In genomic region chr2:119641562-119642258, GRCh38 we compare ENCODE assay signal across 9 cellular contexts. TPM values are rescaled to one million over a fixed set of nuclear protein-coding genes. Genes with fewer than 3 reads are reported as not detected.
DNase-seq lines count a peak whose midpoint lies in the region; ATAC-seq and TF ChIP-seq lines count a peak whose summit lies in the region.
"Had no signal": no experiment of that assay in that cellular context is flagged by ENCODE, and none has a peak within 500 bp of the region (broad histone marks: within the 10 kb centered on the region; RNA-seq: fewer than 3 reads in every experiment).

No MANE protein-coding gene starts in this region.

- TF ChIP-seq CTCF in dorsolateral prefrontal cortex (IDR thresholded peaks at IDR 0.05 in 54 of 56, conservative IDR thresholded peaks at IDR 0.05 in 2 of 56; ENCODE audit: low read depth in 1 of 56, partially characterized antibody in 56 of 56): peak; percentile 60 to 99 (median 96)
- peak; percentile 85 for TF ChIP-seq CTCF in lung (IDR thresholded peaks at IDR 0.05; ENCODE audit: control extremely low read depth, extremely low read depth)

- no peak overlapping the region for H3K4me3 Mint-ChIP-seq in CD4-positive, CD25-positive, alpha-beta regulatory T cell
- no peak overlapping the region for H3K4me3 Mint-ChIP-seq in activated CD4-positive, alpha-beta memory T cell treated with anti-CD3 and anti-CD28 coated beads, Interleukin-2, amount 10 ng/mL, durations not matched to agents 7 days and 5 days

- peaks cover 0 to 2% (median under 1%) of the 10 kb centered on the region in 4 donors for H3K4me1 Mint-ChIP-seq in CD4-positive, CD25-positive, alpha-beta regulatory T cell
- H3K4me1 Mint-ChIP-seq in activated CD4-positive, alpha-beta memory T cell treated with anti-CD3 and anti-CD28 coated beads, Interleukin-2, amount 10 ng/mL, durations not matched to agents 7 days and 5 days: peaks cover 1% of the 10 kb centered on the region

- DNase-seq in CD4-positive, CD25-positive, alpha-beta regulatory T cell: peak; percentile 48 to 75 (median 64)
- DNase-seq in NCI-H748 (lab: John Stamatoyannopoulos, UW; ENCODE audit: unreplicated experiment) (peak; percentile 60), dorsolateral prefrontal cortex (peak; percentile 60 to 87 (median 82)), lung (ENCODE audit: low spot score) (peak; percentile 71)
- peak; percentile 75 for DNase-seq in activated CD4-positive, alpha-beta memory T cell treated with anti-CD3 and anti-CD28 coated beads, Interleukin-2, amount 10 ng/mL, durations not matched to agents 7 days and 5 days
- DNase-seq in stimulated activated CD8-positive, alpha-beta memory T cell treated with anti-CD3 and anti-CD28 coated beads, Interleukin-12 subunit alpha, Interleukin-12 subunit beta, amount 100 ng/mL, for 4 hours (ENCODE audit: low read depth): peak; percentile 51

- no peak overlapping the region for H3K27ac ChIP-seq in CD4-positive, CD25-positive, alpha-beta regulatory T cell (ENCODE audit: insufficient read depth, low read length, poor library complexity, severe bottlenecking)
- peak overlapping the region in 43 of 59 donors; percentile 1 to 80 (median 52) for H3K27ac ChIP-seq in dorsolateral prefrontal cortex
- H3K27ac ChIP-seq in lung (ENCODE audit: low read depth in 1 of 2, low read length in 1 of 2): no peak overlapping the region
- H3K27ac ChIP-seq: SK-N-MC had no signal

- ATAC-seq in CD4-positive, CD25-positive, alpha-beta regulatory T cell (ENCODE audit: low read depth in 2 of 2): peak; percentile 80 to 82
- ATAC-seq in GM19351 (IDR thresholded peaks at IDR 0.05; ENCODE audit: unreplicated experiment) (peak; percentile 99), HG03442 (IDR thresholded peaks at IDR 0.05; ENCODE audit: unreplicated experiment) (peak; percentile 94), lung (ENCODE audit: insufficient read depth, low FRiP score) (peak; percentile 89)

- POLR2A ChIA-PET in activated CD4-positive, alpha-beta memory T cell treated with anti-CD3 and anti-CD28 coated beads, Interleukin-2, amount 10 ng/mL, durations not matched to agents 7 days and 5 days (lab: Charles Lee): no interaction called here

- H3K27me3 Mint-ChIP-seq in CD4-positive, CD25-positive, alpha-beta regulatory T cell: peaks cover 19% of the 10 kb centered on the region
- peaks cover 8% of the 10 kb centered on the region for H3K27me3 Mint-ChIP-seq in activated CD4-positive, alpha-beta memory T cell treated with anti-CD3 and anti-CD28 coated beads, Interleukin-2, amount 10 ng/mL, durations not matched to agents 7 days and 5 days

- H3K4me3 ChIP-seq in CD4-positive, CD25-positive, alpha-beta regulatory T cell (ENCODE audit: low read depth, low read length): no peak overlapping the region
- peak overlapping the region in 41 of 59 donors; percentile 6 to 42 (median 33) for H3K4me3 ChIP-seq in dorsolateral prefrontal cortex
- H3K4me3 ChIP-seq in lung: no peak overlapping the region
- H3K4me3 ChIP-seq: SK-N-MC had no signal

- H3K9me3 ChIP-seq in CD4-positive, CD25-positive, alpha-beta regulatory T cell (ENCODE audit: control insufficient read depth in 2 of 2, low read length in 2 of 2): no peaks in the 10 kb centered on the region
- H3K9me3 ChIP-seq in lung (ENCODE audit: control insufficient read depth in 2 of 2, insufficient read depth in 1 of 2, low read length in 1 of 2): no peaks in the 10 kb centered on the region

- WGBS in lung, 2 donors: 12 to 14% methylated on average over 17 of the region's 17 CpGs

- H3K27ac Mint-ChIP-seq in CD4-positive, CD25-positive, alpha-beta regulatory T cell: no peak overlapping the region
- H3K27ac Mint-ChIP-seq in activated CD4-positive, alpha-beta memory T cell treated with anti-CD3 and anti-CD28 coated beads, Interleukin-2, amount 10 ng/mL, durations not matched to agents 7 days and 5 days: no peak overlapping the region

- no peaks in the 10 kb centered on the region for H3K36me3 ChIP-seq in CD4-positive, CD25-positive, alpha-beta regulatory T cell (ENCODE audit: control insufficient read depth, insufficient read depth, low read length)
- H3K36me3 ChIP-seq in lung (ENCODE audit: control insufficient read depth in 2 of 2, insufficient read depth in 2 of 2, low read length in 2 of 2): no peaks in the 10 kb centered on the region

- peaks cover 2% of the 10 kb centered on the region for H3K27me3 ChIP-seq in CD4-positive, CD25-positive, alpha-beta regulatory T cell (ENCODE audit: control insufficient read depth, insufficient read depth, low read length)
- H3K27me3 ChIP-seq in dorsolateral prefrontal cortex (no peaks in the 10 kb centered on the region), lung (ENCODE audit: control insufficient read depth, insufficient read depth) (no peaks in the 10 kb centered on the region)

- H3K4me1 ChIP-seq in CD4-positive, CD25-positive, alpha-beta regulatory T cell (ENCODE audit: control insufficient read depth, insufficient read depth, low read length, poor library complexity, severe bottlenecking): no peaks in the 10 kb centered on the region
- H3K4me1 ChIP-seq in lung (ENCODE audit: control insufficient read depth in 2 of 2, insufficient read depth in 2 of 2, low read length in 2 of 2): peaks cover 3 to 6% of the 10 kb centered on the region in 2 donors

- H3K9me3 Mint-ChIP-seq in CD4-positive, CD25-positive, alpha-beta regulatory T cell: peaks cover 0 to 2% (median 0%) of the 10 kb centered on the region in 7 donors
- H3K9me3 Mint-ChIP-seq in activated CD4-positive, alpha-beta memory T cell treated with anti-CD3 and anti-CD28 coated beads, Interleukin-2, amount 10 ng/mL, durations not matched to agents 7 days and 5 days: no peaks in the 10 kb centered on the region

- intact Hi-C loops in dorsolateral prefrontal cortex (cut with DNase I): loop anchor here in 1 of 2 donors (2.0 kb wide), 2 partner anchors 19 to 181 kb away; no protein-coding TSS in a partner anchor

- CTCF ChIA-PET in activated CD4-positive, alpha-beta memory T cell treated with anti-CD3 and anti-CD28 coated beads, Interleukin-2, amount 10 ng/mL, durations not matched to agents 7 days and 5 days (lab: Charles Lee): interaction anchor here (0.7 to 3.5 kb wide), 16 partner anchors 9 to 1036 kb away, joined by 3 to 26 read pairs (median 4); partner anchors contain the start of gene TMEM177

- no peaks in the 10 kb centered on the region for H3K36me3 Mint-ChIP-seq in CD4-positive, CD25-positive, alpha-beta regulatory T cell
- no peaks in the 10 kb centered on the region for H3K36me3 Mint-ChIP-seq in activated CD4-positive, alpha-beta memory T cell treated with anti-CD3 and anti-CD28 coated beads, Interleukin-2, amount 10 ng/mL, durations not matched to agents 7 days and 5 days (ENCODE audit: low read depth)

RNA-seq across cellular contexts. Expression of gene TMEM177, which starts 37.3 kb away (rescaled TPM):
- total RNA-seq in CD4-positive, CD25-positive, alpha-beta regulatory T cell: 6.3 TPM
- 10 to 100 TPM in 3 of 4 donors, 1 to 10 TPM in 1; 6.3 to 15.5 (median 12.2) TPM for polyA plus RNA-seq in CD4-positive, CD25-positive, alpha-beta regulatory T cell
- total RNA-seq in activated CD4-positive, alpha-beta memory T cell treated with anti-CD3 and anti-CD28 coated beads, Interleukin-2, amount 10 ng/mL, durations not matched to agents 7 days and 5 days: 1 to 10 TPM; 8.3 to 8.5 TPM
- total RNA-seq in dorsolateral prefrontal cortex: 10 to 100 TPM; 13.0 to 30.4 (median 20.3) TPM
- 1 to 10 TPM; 6.0 to 9.0 TPM for total RNA-seq in lung
- 1 to 10 TPM; 7.4 to 9.0 TPM for polyA plus RNA-seq in lung

Comparison
In these comparisons a context has a peak if more than half of its experiments do, and no peak if none do; other contexts are left out.
1. H3K27ac ChIP-seq: peak in dorsolateral prefrontal cortex (43 of 59); none in CD4-positive, CD25-positive, alpha-beta regulatory T cell (single experiment) and lung (0 of 2).
2. H3K4me3 ChIP-seq: peak in dorsolateral prefrontal cortex (41 of 59); none in CD4-positive, CD25-positive, alpha-beta regulatory T cell (single experiment) and lung (single experiment).
3. Peak in every context shown above with its lines, with median percentiles within 50 percentile points of each other: ATAC-seq and DNase-seq.